ENCODE assay signal across 13 cellular contexts in genomic region chr1:153613406-153613805, GRCh38. TPM values are rescaled to one million over a fixed set of nuclear protein-coding genes. Genes with fewer than 3 reads are reported as not detected.
A peak's percentile ranks its signal among the peaks of the same experiment; 100 is the strongest.
DNase-seq lines count a peak whose midpoint lies in the region; ATAC-seq and TF ChIP-seq lines count a peak whose summit lies in the region.
"Had no signal": no experiment of that assay in that cellular context is flagged by ENCODE, and none has a peak within 500 bp of the region (broad histone marks: within the 10 kb centered on the region; RNA-seq: fewer than 3 reads in every experiment).

No MANE protein-coding gene starts in this region.

- peaks cover 27% of the 10 kb centered on the region for H3F3A ChIP-seq in PC-3 (ENCODE audit: low read length, unreplicated experiment)

- H3K4me3 ChIP-seq in PC-3 (ENCODE audit: low read length) (peak overlapping the region; percentile 93), epithelial cell of esophagus (ENCODE audit: low read length) (peak overlapping the region; percentile 100), muscle layer of colon (ENCODE audit: low read depth in 1 of 2, low read length in 2 of 2) (peak overlapping the region; percentile 88 to 91), thoracic aorta (peak overlapping the region; percentile 87)

- H3K9me3 ChIP-seq in PC-3 (ENCODE audit: low read length) (no peaks in the 10 kb centered on the region), muscle layer of colon (ENCODE audit: low read length) (no peaks in the 10 kb centered on the region), thoracic aorta (no peaks in the 10 kb centered on the region)

- H3K4me2 ChIP-seq in PC-3 (ENCODE audit: low read length) = peak overlapping the region; percentile 88

- H3K79me2 ChIP-seq in PC-3 (ENCODE audit: low read length) = peaks cover 79% of the 10 kb centered on the region

- CTCF ChIA-PET in PC-3 (lab: Charles Lee) = interaction anchor here (1.0 to 2.6 kb wide), 4 partner anchors 14 to 103 kb away, joined by 3 to 17 read pairs (median 11); partner anchors contain the start of genes CHTOP and S100A13

- H3K9me2 ChIP-seq in PC-3 (replicated peaks; ENCODE audit: low read length) = no peaks in the 10 kb centered on the region

- H3K4me1 ChIP-seq in PC-3 (ENCODE audit: insufficient read depth, low read length) (peaks cover 74% of the 10 kb centered on the region), muscle layer of colon (ENCODE audit: insufficient read depth, low read length) (peaks cover 41% of the 10 kb centered on the region), thoracic aorta (ENCODE audit: control insufficient read depth in 1 of 2, low read depth in 2 of 2) (peaks cover 15 to 38% of the 10 kb centered on the region in 2 donors)

- H3K36me3 ChIP-seq in PC-3 (ENCODE audit: low read depth, low read length) (peaks cover 4% of the 10 kb centered on the region; the same call in 1 of the 2 replicates), muscle layer of colon (ENCODE audit: insufficient read depth, low read length) (no peaks in the 10 kb centered on the region), thoracic aorta (no peaks in the 10 kb centered on the region)

- BruUV-seq in PC-3 (replicated peaks; lab: Mats Ljungman, UMichigan) = no TSS peak

- POLR2A ChIA-PET in PC-3 (lab: Charles Lee; ENCODE audit: unreplicated experiment) = interaction anchor here (0.5 to 1.8 kb wide), 13 partner anchors 9 to 362 kb away, joined by 3 to 25 read pairs (median 6); partner anchors contain the start of genes CHTOP, S100A13 and S100A6

- H3K27ac ChIP-seq in PC-3 (ENCODE audit: low read length) (peak overlapping the region; percentile 100), muscle layer of colon (ENCODE audit: low read depth, low read length) (peak overlapping the region; percentile 84), thoracic aorta (peak overlapping the region; percentile 81 to 96)

- no peaks in the 10 kb centered on the region for H4K20me1 ChIP-seq in PC-3 (ENCODE audit: low read length)

- peak overlapping the region; percentile 97 for H3K9ac ChIP-seq in PC-3 (ENCODE audit: low read length)
- H3K9ac ChIP-seq in muscle layer of colon (ENCODE audit: low read length) = peak overlapping the region; percentile 78

- DNase-seq in PC-3 (no peak), epithelial cell of esophagus (ENCODE audit: low read depth) (no peak), thoracic aorta (ENCODE audit: low spot score) (no peak), pons (ENCODE audit: low spot score) (no peak)
- DNase-seq in stimulated activated CD8-positive, alpha-beta memory T cell treated with anti-CD3 and anti-CD28 coated beads, Interleukin-4, amount 100 ng/mL, for 48 hours = no peak
- DNase-seq: activated T-cell treated with anti-CD3 and anti-CD28 coated beads, Interleukin-2, amount 50 U/mL, for 24 hours; DMS 273 treated with DMSO at 0.1 percent for 48 hours; NCI-H187; stimulated activated CD4-positive, alpha-beta T cell treated with anti-CD3 and anti-CD28 coated beads, Interleukin-15, amount 100 ng/mL, for 24 hours; stimulated activated naive CD8-positive, alpha-beta T cell treated with anti-CD3 and anti-CD28 coated beads, Interleukin-15, Interleukin-2, amounts not matched to agents 100 U/mL and 50 U/mL, for 24 hours had no signal

- H3K27me3 ChIP-seq in PC-3 (ENCODE audit: low read length) (no peaks in the 10 kb centered on the region), muscle layer of colon (ENCODE audit: control insufficient read depth in 1 of 2, insufficient read depth in 2 of 2, low read length in 2 of 2) (no peaks in the 10 kb centered on the region), thoracic aorta (replicated peaks; ENCODE audit: insufficient read depth) (no peaks in the 10 kb centered on the region)

- TF ChIP-seq CTCF in PC-3 (conservative IDR thresholded peaks at IDR 0.05; ENCODE audit: low read depth, low read length) (no peak), epithelial cell of esophagus (IDR thresholded peaks at IDR 0.05; ENCODE audit: insufficient read depth, low read depth, low read length, missing control alignments) (no peak), thoracic aorta (IDR thresholded peaks at IDR 0.05) (no peak)

- ATAC-seq in PC-3 (no peak), thoracic aorta (ENCODE audit: insufficient number of reproducible peaks, low FRiP score, low read depth) (no peak), GM19324 (IDR thresholded peaks at IDR 0.05; ENCODE audit: low FRiP score, unreplicated experiment) (no peak), HG02571 (IDR thresholded peaks at IDR 0.05; ENCODE audit: unreplicated experiment) (no peak)
- ATAC-seq: stimulated activated naive CD8-positive, alpha-beta T cell treated with anti-CD3 and anti-CD28 coated beads, Interleukin-15, Interleukin-2, amounts not matched to agents 100 U/mL and 50 U/mL, for 24 hours had no signal

- no peak overlapping the region for H2AFZ ChIP-seq in PC-3 (ENCODE audit: low read length)

- intact Hi-C loops in PC-3 (cut with micrococcal nuclease) = loop anchor here (2.0 kb wide), 1 partner anchor 13 kb away; the partner anchor contains the start of gene S100A13

RNA-seq across cellular contexts. Expression of gene S100A16, which starts 0.5 kb away (rescaled TPM):
- total RNA-seq in PC-3 (2014; rRNA removed) (1,254 and 1,288 TPM in 2 replicates), thoracic aorta (10 to 100 TPM; 81.1 to 82.3 TPM)

RNA-seq across cellular contexts. Expression of gene S100A14, which starts 2.7 kb away (rescaled TPM):
- total RNA-seq in PC-3 (2014; rRNA removed) (462 and 536 TPM in 2 replicates), thoracic aorta (1 to 10 TPM; 4.2 to 4.9 TPM)

RNA-seq across cellular contexts. Expression of gene S100A13, which starts 13.9 kb away (rescaled TPM):
- total RNA-seq in PC-3 (2014; rRNA removed) = 307 and 350 TPM in 2 replicates
- 10 to 100 TPM; 64.2 to 82.9 TPM for total RNA-seq in thoracic aorta

RNA-seq across cellular contexts. Expression of gene S100A1, which starts 14.8 kb away (rescaled TPM):
- total RNA-seq in PC-3 (2014; rRNA removed) = 0.29 TPM in 1 of 2 replicates, not detected in the other
- total RNA-seq in thoracic aorta = not detected

RNA-seq across cellular contexts. Expression of gene CHTOP, which starts 20.5 kb away (rescaled TPM):
- 101 and 112 TPM in 2 replicates for total RNA-seq in PC-3 (2014; rRNA removed)
- 10 to 100 TPM; 39.0 to 78.0 TPM for total RNA-seq in thoracic aorta

Comparison
In these comparisons a context has a peak if more than half of its experiments do, and no peak if none do; other contexts are left out.
1. RNA of gene S100A16, which starts 0.5 kb away (total RNA-seq): 1,254 to 1,288 TPM in PC-3; 81.1 to 82.3 TPM in thoracic aorta; every median in the first group is over 10 times any median in the second.
2. RNA of gene S100A14, which starts 2.7 kb away (total RNA-seq): 462 to 536 TPM in PC-3; 4.2 to 4.9 TPM in thoracic aorta; every median in the first group is over 10 times any median in the second.
3. Peak in every context shown above with its lines, with median percentiles within 50 percentile points of each other: H3K27ac ChIP-seq and H3K4me3 ChIP-seq.